In genomic region chr12:112122823-112123690, GRCh38 we compare ENCODE assay signal across 11 cellular contexts. TPM values are rescaled to one million over a fixed set of nuclear protein-coding genes. Genes with fewer than 3 reads are reported as not detected.
A peak's percentile ranks its signal among the peaks of the same experiment; 100 is the strongest.
DNase-seq lines count a peak whose midpoint lies in the region; ATAC-seq, FAIRE-seq and TF ChIP-seq lines count a peak whose summit lies in the region.
"Had no signal": no experiment of that assay in that cellular context is flagged by ENCODE, and none has a peak within 500 bp of the region (broad histone marks: within the 10 kb centered on the region; RNA-seq: fewer than 3 reads in every experiment).

No MANE protein-coding gene starts in this region.

- no peaks in the 10 kb centered on the region for H3K27me3 ChIP-seq in ACC112 (ENCODE audit: insufficient read depth, low read length)
- no peaks in the 10 kb centered on the region for H3K27me3 ChIP-seq in mammary epithelial cell (ENCODE audit: insufficient read depth, low read length)
- H3K27me3 ChIP-seq: SJCRH30 had no signal

- DNase-seq in M059J (ENCODE audit: low read depth) (peak; percentile 95), mammary epithelial cell (no peak), mesenteric fat pad (ENCODE audit: low spot score) (peak; percentile 68), urothelium cell line (ENCODE audit: low spot score) (no peak), ecto neural progenitor cell (ENCODE audit: low spot score) (no peak)
- DNase-seq: effector memory CD4-positive, alpha-beta T cell; midbrain had no signal

- FAIRE-seq in urothelium cell line (lab: Jason Lieb, UNC) = no peak

- H3K79me2 ChIP-seq in ACC112 (ENCODE audit: control insufficient read depth, insufficient read depth, low read length, unreplicated experiment) = peaks cover 22% of the 10 kb centered on the region
- H3K79me2 ChIP-seq in mammary epithelial cell (ENCODE audit: insufficient read depth, low read length) = peaks cover 21% of the 10 kb centered on the region

- no peak for ATAC-seq in HG02798 (IDR thresholded peaks at IDR 0.05; ENCODE audit: poor library complexity, unreplicated experiment)
- ATAC-seq in GM18909 (IDR thresholded peaks at IDR 0.05; ENCODE audit: poor library complexity, unreplicated experiment) = no peak

- no peak for TF ChIP-seq CTCF in mammary epithelial cell (conservative IDR thresholded peaks at IDR 0.05 in 1 of 2, IDR thresholded peaks at IDR 0.05 in 1 of 2; ENCODE audit: extremely low read depth in 1 of 2, insufficient read depth in 1 of 2, low read depth in 1 of 2, low read length in 2 of 2)

- H3K4me2 ChIP-seq in mammary epithelial cell (ENCODE audit: insufficient read depth, low read depth, low read length) = no peak overlapping the region

- H3K4me3 ChIP-seq in ACC112 (ENCODE audit: low read depth, low read length) (peak overlapping the region; percentile 25), mammary epithelial cell (replicated peaks in 1 of 3; ENCODE audit: insufficient read depth in 1 of 3, low read depth in 2 of 3, low read length in 3 of 3) (no peak overlapping the region)
- H3K4me3 ChIP-seq: SJCRH30 had no signal

- in situ Hi-C loops in mammary epithelial cell (cut with MboI; ENCODE audit: low sequenced_read_pairs in 2 of 2) = no loop called here

- H3K36me3 ChIP-seq in ACC112 (ENCODE audit: insufficient read depth, low read length) (no peaks in the 10 kb centered on the region), mammary epithelial cell (ENCODE audit: insufficient read depth, low read length) (no peaks in the 10 kb centered on the region)
- H3K36me3 ChIP-seq: SJCRH30 had no signal

- H2AFZ ChIP-seq in ACC112 (ENCODE audit: low read length, unreplicated experiment) = peak overlapping the region; percentile 51
- peak overlapping the region; percentile 42 for H2AFZ ChIP-seq in mammary epithelial cell (ENCODE audit: low read depth, low read length)

- 59% methylated on average over 12 of the region's 12 CpGs for WGBS in mammary epithelial cell (ENCODE audit: low coverage, missing lambda C conversion rate)

- peak overlapping the region; percentile 60 for H3K27ac ChIP-seq in ACC112 (ENCODE audit: low read depth, low read length)
- H3K27ac ChIP-seq in mammary epithelial cell (ENCODE audit: insufficient read depth, low read depth, low read length) = no peak overlapping the region
- H3K27ac ChIP-seq: SJCRH30 had no signal

- dilution Hi-C loops in mammary epithelial cell (cut with HindIII; ENCODE audit: low sequenced_read_pairs) = no loop called here

- BruUV-seq in mammary epithelial cell (replicated peaks; lab: Mats Ljungman, UMichigan) = no TSS peak

- no peak overlapping the region for H3K9ac ChIP-seq in mammary epithelial cell (ENCODE audit: insufficient read depth, low read length)

- peaks cover 34% of the 10 kb centered on the region for H3K4me1 ChIP-seq in ACC112 (ENCODE audit: control insufficient read depth, insufficient read depth, low read length, unreplicated experiment)
- H3K4me1 ChIP-seq in mammary epithelial cell (ENCODE audit: insufficient read depth, low read length) = peaks cover 18% of the 10 kb centered on the region

- CTCF ChIA-PET in mammary epithelial cell (lab: Charles Lee; ENCODE audit: low non-redundant PET) = no interaction called here

- intact Hi-C loops in mammary epithelial cell (cut with micrococcal nuclease) = no loop called here

- no peaks in the 10 kb centered on the region for H3K9me3 ChIP-seq in mammary epithelial cell (replicated peaks; ENCODE audit: insufficient read depth, low read length)
- H3K9me3 ChIP-seq: SJCRH30 had no signal

- no peaks in the 10 kb centered on the region for H4K20me1 ChIP-seq in mammary epithelial cell (ENCODE audit: insufficient read depth, low read length)

RNA-seq across cellular contexts. Expression of gene TRAFD1, which starts 2.3 kb away (rescaled TPM):
- 30.7 and 55.6 TPM in 2 replicates for total RNA-seq in M059J (2014; rRNA removed; shearing (Covaris generic))
- total RNA-seq in mammary epithelial cell = 10 to 100 TPM; 20.0 to 32.3 TPM
- 16.2 TPM for polyA plus RNA-seq in mammary epithelial cell
- 16.5 TPM for polyA minus RNA-seq in mammary epithelial cell
- total RNA-seq in mesenteric fat pad = 17.4 TPM

RNA-seq across cellular contexts. Expression of gene NAA25, which starts 14.5 kb away (rescaled TPM):
- 12.9 and 17.4 TPM in 2 replicates for total RNA-seq in M059J (2014; rRNA removed; shearing (Covaris generic))
- total RNA-seq in mammary epithelial cell (10 to 100 TPM; 23.7 to 37.0 TPM), mesenteric fat pad (31.6 TPM)
- 13.0 TPM for polyA plus RNA-seq in mammary epithelial cell
- 25.7 TPM for polyA minus RNA-seq in mammary epithelial cell

Comparison
In these comparisons a context has a peak if more than half of its experiments do, and no peak if none do; other contexts are left out.
1. DNase-seq: peak in M059J (single experiment) and mesenteric fat pad (single experiment); none in mammary epithelial cell (single experiment), urothelium cell line (single experiment) and ecto neural progenitor cell (single experiment).